Comparison of ENCODE assay signal across 27 cellular contexts in the genomic region with DNA sequence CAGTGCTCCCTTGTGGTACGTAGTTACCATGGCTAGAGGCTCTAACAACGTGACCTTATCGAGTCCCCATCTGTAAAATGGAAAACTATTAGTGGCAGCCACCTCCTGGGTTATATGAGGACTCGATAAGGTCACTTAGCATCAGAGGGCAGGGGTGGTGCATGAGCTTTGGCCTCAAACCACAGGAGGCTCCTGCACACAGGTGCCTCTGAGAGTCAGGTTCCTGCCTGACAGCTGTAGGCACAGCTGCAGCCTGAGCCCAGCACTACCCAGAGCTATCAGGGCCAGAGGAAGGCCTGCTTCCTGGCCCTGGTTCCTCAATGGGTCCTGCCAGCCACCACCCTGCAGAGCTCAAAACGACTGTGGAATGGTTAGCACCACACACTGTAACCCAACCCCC. TPM values are rescaled to one million over a fixed set of nuclear protein-coding genes. Genes with fewer than 3 reads are reported as not detected.
DNase-seq lines count a peak whose midpoint lies in the region; ATAC-seq and TF ChIP-seq lines count a peak whose summit lies in the region.
"Had no signal": no experiment of that assay in that cellular context is flagged by ENCODE, and none has a peak within 500 bp of the region (broad histone marks: within the 10 kb centered on the region; RNA-seq: fewer than 3 reads in every experiment).

No MANE protein-coding gene starts in this region.

- H3K9me3 ChIP-seq in SJCRH30 (replicated peaks) (no peaks in the 10 kb centered on the region), heart left ventricle (no peaks in the 10 kb centered on the region)
- H3K9me3 ChIP-seq: ascending aorta, gastrocnemius medialis had no signal

- no peak for TF ChIP-seq POLR2A in heart left ventricle (IDR thresholded peaks at IDR 0.05)

- POLR2A ChIA-PET in GM10248 (lab: Yijun Ruan, JAX), result no interaction called here

- H3K27ac ChIP-seq in SJCRH30 (no peak overlapping the region), heart left ventricle (no peak overlapping the region)
- H3K27ac ChIP-seq: ascending aorta, gastrocnemius medialis, SK-N-MC had no signal

- H3K36me3 ChIP-seq in SJCRH30 (no peaks in the 10 kb centered on the region), heart left ventricle (no peaks in the 10 kb centered on the region)
- H3K36me3 ChIP-seq: ascending aorta, gastrocnemius medialis had no signal

- no peaks in the 10 kb centered on the region for H3K27me3 ChIP-seq in SJCRH30
- peaks cover 0 to 8% (median 0%) of the 10 kb centered on the region in 9 donors for H3K27me3 ChIP-seq in heart left ventricle
- H3K27me3 ChIP-seq: ascending aorta, gastrocnemius medialis had no signal

- ATAC-seq in heart left ventricle, result no peak
- ATAC-seq: gastrocnemius medialis, HCT116, left colon had no signal

- H3K4me1 ChIP-seq in SJCRH30 (peaks cover 9% of the 10 kb centered on the region), heart left ventricle (peaks cover 2 to 15% (median 11%) of the 10 kb centered on the region in 12 donors)

- WGBS in heart left ventricle, 4 donors, result 70 to 93% (median 73%) methylated on average over 3 to 5 of the region's 5 CpGs

- DNase-seq in NCI-H2171 treated with DMSO at 0.1 percent for 48 hours (lab: John Stamatoyannopoulos, UW) (peak; percentile 74), NCI-H2171 (lab: John Stamatoyannopoulos, UW) (no peak), NCI-H146 treated with DMSO at 0.1 percent for 48 hours (lab: John Stamatoyannopoulos, UW; ENCODE audit: unreplicated experiment) (peak; percentile 76), SJCRH30 (peak; percentile 61 to 72), GM10248 (ENCODE audit: extremely low spot score) (no peak), heart left ventricle (no peak), H4 (ENCODE audit: low spot score) (no peak), iPS-NIHi11 (ENCODE audit: low spot score) (no peak)
- DNase-seq: 8988T; activated CD4-positive, CD25-positive, alpha-beta regulatory T cell; activated gamma-delta T cell; activated naive CD8-positive, alpha-beta T cell treated with anti-CD3 and anti-CD28 coated beads, Interleukin-2, amount 10 ng/mL, durations not matched to agents 7 days and 5 days; activated T-cell treated with anti-CD3 and anti-CD28 coated beads, Interleukin-2, amount 50 U/mL, for 24 hours; effector CD4-positive, alpha-beta T cell; gastrocnemius medialis; hippocampal formation; immature natural killer cell; left colon; mammary epithelial cell; NCI-H1105 treated with DMSO at 0.1 percent for 48 hours; NCI-H2029; NCI-H446; stimulated activated CD4-positive, alpha-beta T cell treated with anti-CD3 and anti-CD28 coated beads, Interleukin-4, amount 100 ng/mL, for 24 hours; trophoblast cell had no signal

- intact Hi-C loops in heart left ventricle (cut with DNase I), result loop anchor here in 1 of 10 donors (10.0 kb wide), 1 partner anchor 411 kb away; no protein-coding TSS in a partner anchor

- CTCF ChIA-PET in GM10248 (lab: Yijun Ruan, JAX), result interaction anchor here (1.8 kb wide), 1 partner anchor 164 kb away, joined by 11 read pairs; no protein-coding TSS in a partner anchor

- TF ChIP-seq CTCF in GM10248 (IDR thresholded peaks at IDR 0.05; ENCODE audit: control extremely low read depth, extremely low read depth, low read depth, missing control alignments) (no peak), heart left ventricle (IDR thresholded peaks at IDR 0.05) (no peak)

- H3K4me3 ChIP-seq in SJCRH30, result no peak overlapping the region
- no peak overlapping the region for H3K4me3 ChIP-seq in heart left ventricle
- H3K4me3 ChIP-seq: ascending aorta, gastrocnemius medialis, SK-N-MC had no signal

RNA-seq across cellular contexts. Expression of gene SEC14L1, which starts 57.2 kb away (rescaled TPM):
- total RNA-seq in SJCRH30 (2014; rRNA removed; shearing (Covaris generic)), result 40.7 and 50.0 TPM in 2 replicates
- total RNA-seq in heart left ventricle, result 100 to 1,000 TPM in 1 of 9 donors, 10 to 100 TPM in 8; 43.6 to 116 (median 53.7) TPM
- 10 to 100 TPM; 26.6 to 69.5 TPM for polyA plus RNA-seq in heart left ventricle
- total RNA-seq in H4 (2014; rRNA removed; shearing (Covaris generic)), result 33.7 and 41.8 TPM in 2 replicates

Comparison
In these comparisons a context has a peak if more than half of its experiments do, and no peak if none do; other contexts are left out.
1. DNase-seq: peak in NCI-H2171 treated with DMSO at 0.1 percent for 48 hours (single experiment), NCI-H146 treated with DMSO at 0.1 percent for 48 hours (single experiment) and SJCRH30 (2 of 2); none in NCI-H2171 (single experiment), GM10248 (single experiment), heart left ventricle (0 of 5), H4 (single experiment) and iPS-NIHi11 (single experiment).